In genomic region chr15:89749526-89749925, GRCh38 we compare ENCODE assay signal across 13 cellular contexts. TPM values are rescaled to one million over a fixed set of nuclear protein-coding genes. Genes with fewer than 3 reads are reported as not detected.
DNase-seq lines count a peak whose midpoint lies in the region; ATAC-seq and TF ChIP-seq lines count a peak whose summit lies in the region.
"Had no signal": no experiment of that assay in that cellular context is flagged by ENCODE, and none has a peak within 500 bp of the region (broad histone marks: within the 10 kb centered on the region; RNA-seq: fewer than 3 reads in every experiment).

No MANE protein-coding gene starts in this region.

- no peaks in the 10 kb centered on the region for H3K36me3 ChIP-seq in hepatocyte (replicated peaks; ENCODE audit: insufficient read depth, low read depth)
- H3K36me3 ChIP-seq: Peyer's patch had no signal

- no peak overlapping the region for H3K4me3 ChIP-seq in hepatocyte

- peak overlapping the region; percentile 67 for H2AFZ ChIP-seq in hepatocyte

- peak overlapping the region; percentile 98 for H3K4me2 ChIP-seq in hepatocyte

- H3K79me2 ChIP-seq in hepatocyte, result no peaks in the 10 kb centered on the region

- peaks cover 44% of the 10 kb centered on the region for H3K27me3 ChIP-seq in hepatocyte
- H3K27me3 ChIP-seq: Peyer's patch had no signal

- peaks cover 13% of the 10 kb centered on the region for H3K27me3 Mint-ChIP-seq in T-helper 2 cell treated with Interferon-gamma antibody and Interleukin-4, amounts not matched to agents 5 μg/mL and 100 μg/mL, for 36 hours (ENCODE audit: low read depth)
- peaks cover 4% of the 10 kb centered on the region for H3K27me3 Mint-ChIP-seq in activated CD4-positive, alpha-beta memory T cell treated with anti-CD3 and anti-CD28 coated beads for 36 hours
- no peaks in the 10 kb centered on the region for H3K27me3 Mint-ChIP-seq in stimulated activated memory B cell treated with anti-CD40 and anti-IgM and Interleukin-4, amounts not matched to agents 10 μg/mL and 1 μg/mL and 100 μg/mL, for 72 hours

- peaks cover 6% of the 10 kb centered on the region for H3K4me1 ChIP-seq in hepatocyte (ENCODE audit: insufficient read depth)

- H3K9me3 ChIP-seq in hepatocyte (ENCODE audit: low read depth), result no peaks in the 10 kb centered on the region
- H3K9me3 ChIP-seq: Peyer's patch had no signal

- H3K27ac Mint-ChIP-seq in T-helper 2 cell treated with Interferon-gamma antibody and Interleukin-4, amounts not matched to agents 5 μg/mL and 100 μg/mL, for 36 hours, result no peak overlapping the region
- no peak overlapping the region for H3K27ac Mint-ChIP-seq in activated CD4-positive, alpha-beta memory T cell treated with anti-CD3 and anti-CD28 coated beads for 36 hours
- H3K27ac Mint-ChIP-seq in stimulated activated memory B cell treated with anti-CD40 and anti-IgM and Interleukin-4, amounts not matched to agents 10 μg/mL and 1 μg/mL and 100 μg/mL, for 72 hours, result peak overlapping the region; percentile 49

- no peak for ATAC-seq in stimulated activated memory B cell treated with anti-CD40 and anti-IgM and Interleukin-4, amounts not matched to agents 10 μg/mL and 1 μg/mL and 100 μg/mL, for 72 hours
- ATAC-seq in GM21423 (IDR thresholded peaks at IDR 0.05; ENCODE audit: unreplicated experiment), result no peak
- no peak for ATAC-seq in GM21360 (IDR thresholded peaks at IDR 0.05; ENCODE audit: unreplicated experiment)

- H3K9me2 ChIP-seq in hepatocyte (replicated peaks; ENCODE audit: insufficient read depth), result no peaks in the 10 kb centered on the region

- H3K36me3 Mint-ChIP-seq in T-helper 2 cell treated with Interferon-gamma antibody and Interleukin-4, amounts not matched to agents 5 μg/mL and 100 μg/mL, for 36 hours (ENCODE audit: low read depth), result no peaks in the 10 kb centered on the region
- H3K36me3 Mint-ChIP-seq in activated CD4-positive, alpha-beta memory T cell treated with anti-CD3 and anti-CD28 coated beads for 36 hours, result no peaks in the 10 kb centered on the region
- no peaks in the 10 kb centered on the region for H3K36me3 Mint-ChIP-seq in stimulated activated memory B cell treated with anti-CD40 and anti-IgM and Interleukin-4, amounts not matched to agents 10 μg/mL and 1 μg/mL and 100 μg/mL, for 72 hours

- DNase-seq in T-helper 2 cell treated with Interferon-gamma antibody and Interleukin-4, amounts not matched to agents 5 μg/mL and 100 μg/mL, for 36 hours (ENCODE audit: low spot score), result no peak
- no peak for DNase-seq in T-helper 2 cell
- no peak for DNase-seq in activated CD4-positive, alpha-beta memory T cell treated with anti-CD3 and anti-CD28 coated beads for 36 hours
- DNase-seq in hepatocyte (ENCODE audit: low spot score), result no peak
- no peak for DNase-seq in OCI-M2 (lab: John Stamatoyannopoulos, UW; ENCODE audit: unreplicated experiment)
- DNase-seq: activated CD4-positive, CD25-positive, alpha-beta regulatory T cell; GF-D8; NCI-H1436 treated with DMSO at 0.1 percent for 48 hours; Peyer's patch had no signal

- no peaks in the 10 kb centered on the region for H3K9me3 Mint-ChIP-seq in T-helper 2 cell treated with Interferon-gamma antibody and Interleukin-4, amounts not matched to agents 5 μg/mL and 100 μg/mL, for 36 hours
- no peaks in the 10 kb centered on the region for H3K9me3 Mint-ChIP-seq in activated CD4-positive, alpha-beta memory T cell treated with anti-CD3 and anti-CD28 coated beads for 36 hours
- no peaks in the 10 kb centered on the region for H3K9me3 Mint-ChIP-seq in stimulated activated memory B cell treated with anti-CD40 and anti-IgM and Interleukin-4, amounts not matched to agents 10 μg/mL and 1 μg/mL and 100 μg/mL, for 72 hours

- intact Hi-C loops in activated CD4-positive, alpha-beta memory T cell treated with anti-CD3 and anti-CD28 coated beads for 36 hours (cut with micrococcal nuclease), result no loop called here

- H4K20me1 ChIP-seq in hepatocyte (ENCODE audit: insufficient read depth, poor library complexity, severe bottlenecking), result no peaks in the 10 kb centered on the region

- CTCF ChIA-PET in activated CD4-positive, alpha-beta memory T cell treated with anti-CD3 and anti-CD28 coated beads for 36 hours (lab: Charles Lee), result interaction anchor here (3.0 to 4.5 kb wide), 3 partner anchors 9 to 125 kb away, joined by 14 to 37 read pairs (median 29); no protein-coding TSS in a partner anchor

- peaks cover 5% of the 10 kb centered on the region for H3K4me1 Mint-ChIP-seq in T-helper 2 cell treated with Interferon-gamma antibody and Interleukin-4, amounts not matched to agents 5 μg/mL and 100 μg/mL, for 36 hours (ENCODE audit: low read depth)
- H3K4me1 Mint-ChIP-seq in activated CD4-positive, alpha-beta memory T cell treated with anti-CD3 and anti-CD28 coated beads for 36 hours (ENCODE audit: low read depth), result peaks cover 3% of the 10 kb centered on the region
- peaks cover 8% of the 10 kb centered on the region for H3K4me1 Mint-ChIP-seq in stimulated activated memory B cell treated with anti-CD40 and anti-IgM and Interleukin-4, amounts not matched to agents 10 μg/mL and 1 μg/mL and 100 μg/mL, for 72 hours

- WGBS in hepatocyte (ENCODE audit: low lambda C conversion rate, missing lambda C conversion rate), result 65% methylated on average over 4 of the region's 4 CpGs

- no peak overlapping the region for H3K27ac ChIP-seq in hepatocyte

- TF ChIP-seq CTCF in hepatocyte (IDR thresholded peaks at IDR 0.05; ENCODE audit: poor library complexity), result no peak

- H3K4me3 Mint-ChIP-seq in T-helper 2 cell treated with Interferon-gamma antibody and Interleukin-4, amounts not matched to agents 5 μg/mL and 100 μg/mL, for 36 hours, result peak overlapping the region; percentile 72
- peak overlapping the region; percentile 66 for H3K4me3 Mint-ChIP-seq in activated CD4-positive, alpha-beta memory T cell treated with anti-CD3 and anti-CD28 coated beads for 36 hours
- H3K4me3 Mint-ChIP-seq in stimulated activated memory B cell treated with anti-CD40 and anti-IgM and Interleukin-4, amounts not matched to agents 10 μg/mL and 1 μg/mL and 100 μg/mL, for 72 hours, result peak overlapping the region; percentile 75

- POLR2A ChIA-PET in activated CD4-positive, alpha-beta memory T cell treated with anti-CD3 and anti-CD28 coated beads for 36 hours (lab: Charles Lee), result no interaction called here

RNA-seq across cellular contexts. Expression of gene MESP1, which starts 1.5 kb away (rescaled TPM):
- total RNA-seq in activated CD4-positive, alpha-beta memory T cell treated with anti-CD3 and anti-CD28 coated beads for 36 hours, result 1 to 10 TPM; 4.6 to 6.7 TPM
- 0.48 and 0.50 TPM in 2 replicates for total RNA-seq in hepatocyte
- 1.0 and 2.7 TPM in 2 replicates for polyA plus RNA-seq in hepatocyte

RNA-seq across cellular contexts. Expression of gene MESP2, which starts 26.6 kb away (rescaled TPM):
- not detected for total RNA-seq in activated CD4-positive, alpha-beta memory T cell treated with anti-CD3 and anti-CD28 coated beads for 36 hours
- total RNA-seq in hepatocyte, result 0.30 and 1.2 TPM in 2 replicates
- not detected in 2 replicates for polyA plus RNA-seq in hepatocyte
- total RNA-seq: Peyer's patch had no signal

RNA-seq across cellular contexts. Expression of gene WDR93, which starts 58.9 kb away (rescaled TPM):
- not detected for total RNA-seq in activated CD4-positive, alpha-beta memory T cell treated with anti-CD3 and anti-CD28 coated beads for 36 hours
- 0.13 TPM in 1 of 2 replicates, not detected in the other for total RNA-seq in hepatocyte
- 0.57 TPM in 1 of 2 replicates, not detected in the other for polyA plus RNA-seq in hepatocyte
- total RNA-seq: fibroblast of villous mesenchyme had no signal

RNA-seq across cellular contexts. Expression of gene PEX11A, which starts 59.0 kb away (rescaled TPM):
- total RNA-seq in activated CD4-positive, alpha-beta memory T cell treated with anti-CD3 and anti-CD28 coated beads for 36 hours, result 1 to 10 TPM; 2.9 to 3.1 TPM
- total RNA-seq in hepatocyte, result 10.7 and 12.7 TPM in 2 replicates
- polyA plus RNA-seq in hepatocyte, result 7.6 and 10.0 TPM in 2 replicates
